Comparison of ENCODE assay signal across 8 cellular contexts in genomic region chrX:80808160-80808735, GRCh38. TPM values are rescaled to one million over a fixed set of nuclear protein-coding genes. Genes with fewer than 3 reads are reported as not detected.
DNase-seq lines count a peak whose midpoint lies in the region; ATAC-seq and TF ChIP-seq lines count a peak whose summit lies in the region.

No MANE protein-coding gene starts in this region.

- no peaks in the 10 kb centered on the region for H3K36me3 ChIP-seq in CD4-positive, CD25-positive, alpha-beta regulatory T cell (ENCODE audit: control insufficient read depth, insufficient read depth, low read length)
- H3K36me3 ChIP-seq in endodermal cell (ENCODE audit: control insufficient read depth, insufficient read depth, low read length), result no peaks in the 10 kb centered on the region

- H3K27me3 ChIP-seq in CD4-positive, CD25-positive, alpha-beta regulatory T cell (ENCODE audit: control insufficient read depth, insufficient read depth, low read length), result no peaks in the 10 kb centered on the region
- no peaks in the 10 kb centered on the region for H3K27me3 ChIP-seq in endodermal cell (ENCODE audit: control insufficient read depth, insufficient read depth, low read length, poor library complexity, severe bottlenecking)

- peaks cover 13% of the 10 kb centered on the region for H3K4me1 ChIP-seq in CD4-positive, CD25-positive, alpha-beta regulatory T cell (ENCODE audit: control insufficient read depth, insufficient read depth, low read length, poor library complexity, severe bottlenecking)
- no peaks in the 10 kb centered on the region for H3K4me1 ChIP-seq in endodermal cell (ENCODE audit: control insufficient read depth, insufficient read depth, low read length)

- H3K4me3 ChIP-seq in CD4-positive, CD25-positive, alpha-beta regulatory T cell (ENCODE audit: low read depth, low read length), result peak overlapping the region; percentile 96
- peak overlapping the region; percentile 87 for H3K4me3 ChIP-seq in endodermal cell (ENCODE audit: low read length)

- H3K9me3 ChIP-seq in CD4-positive, CD25-positive, alpha-beta regulatory T cell (ENCODE audit: control insufficient read depth in 2 of 2, low read length in 2 of 2), result no peaks in the 10 kb centered on the region
- no peaks in the 10 kb centered on the region for H3K9me3 ChIP-seq in endodermal cell (ENCODE audit: control insufficient read depth, low read length)

- peaks cover 6% of the 10 kb centered on the region for H3K27me3 Mint-ChIP-seq in CD4-positive, CD25-positive, alpha-beta regulatory T cell
- H3K27me3 Mint-ChIP-seq in endodermal cell (ENCODE audit: insufficient read depth), result no peaks in the 10 kb centered on the region
- no peaks in the 10 kb centered on the region for H3K27me3 Mint-ChIP-seq in mesothelial cell of epicardium (ENCODE audit: low read depth)

- 0% methylated on average over 2 to 13 of the region's 24 CpGs for WGBS in endodermal cell (ENCODE audit: insufficient coverage in 1 of 2, insufficient read length in 1 of 2), 2 experiments

- H3K27ac ChIP-seq in CD4-positive, CD25-positive, alpha-beta regulatory T cell (ENCODE audit: insufficient read depth, low read length, poor library complexity, severe bottlenecking), result peak overlapping the region; percentile 92
- H3K27ac ChIP-seq in endodermal cell (ENCODE audit: low read depth, low read length), result no peak overlapping the region

- peaks cover 0 to 4% (median 0%) of the 10 kb centered on the region in 7 donors for H3K9me3 Mint-ChIP-seq in CD4-positive, CD25-positive, alpha-beta regulatory T cell
- H3K9me3 Mint-ChIP-seq in endodermal cell, result peaks cover 38% of the 10 kb centered on the region
- peaks cover 8% of the 10 kb centered on the region for H3K9me3 Mint-ChIP-seq in mesothelial cell of epicardium

- H3K27ac Mint-ChIP-seq in CD4-positive, CD25-positive, alpha-beta regulatory T cell, result peak overlapping the region; percentile 77 to 96 (median 94)
- peak overlapping the region; percentile 89 for H3K27ac Mint-ChIP-seq in endodermal cell
- peak overlapping the region; percentile 93 for H3K27ac Mint-ChIP-seq in mesothelial cell of epicardium

- peaks cover 8 to 52% (median 21%) of the 10 kb centered on the region in 4 donors for H3K4me1 Mint-ChIP-seq in CD4-positive, CD25-positive, alpha-beta regulatory T cell
- no peaks in the 10 kb centered on the region for H3K4me1 Mint-ChIP-seq in endodermal cell
- H3K4me1 Mint-ChIP-seq in mesothelial cell of epicardium, result peaks cover 6% of the 10 kb centered on the region

- H3K9ac ChIP-seq in endodermal cell (ENCODE audit: extremely low read depth, low read length, poor library complexity, severe bottlenecking), result peak overlapping the region; percentile 20

- ATAC-seq in CD4-positive, CD25-positive, alpha-beta regulatory T cell (ENCODE audit: low read depth in 2 of 2), result peak; percentile 65 to 68
- ATAC-seq in GM19455 (IDR thresholded peaks at IDR 0.05; ENCODE audit: unreplicated experiment), result peak; percentile 57
- peak; percentile 41 for ATAC-seq in HG03558 (IDR thresholded peaks at IDR 0.05; ENCODE audit: extremely low read depth, unreplicated experiment)

- H3K4me3 Mint-ChIP-seq in CD4-positive, CD25-positive, alpha-beta regulatory T cell, result peak overlapping the region; percentile 76 to 96 (median 93)
- H3K4me3 Mint-ChIP-seq in endodermal cell (peak overlapping the region; percentile 85), mesothelial cell of epicardium (peak overlapping the region; percentile 83)

- TF ChIP-seq CTCF in endodermal cell (conservative IDR thresholded peaks at IDR 0.05) (no peak), mesothelial cell of epicardium (IDR thresholded peaks at IDR 0.05; ENCODE audit: unreplicated experiment) (no peak)

- peak; percentile 69 to 83 (median 81) for DNase-seq in CD4-positive, CD25-positive, alpha-beta regulatory T cell
- DNase-seq in NOMO-1 treated with DMSO at 0.1 percent for 48 hours (lab: John Stamatoyannopoulos, UW; ENCODE audit: unreplicated experiment) (peak; percentile 65), endodermal cell (peak; percentile 77), mesothelial cell of epicardium (ENCODE audit: low spot score in 2 of 2, unreplicated experiment in 2 of 2) (peak in 1 of 2 experiments; percentile 53)
- DNase-seq in activated CD8-positive, alpha-beta memory T cell treated with anti-CD3 and anti-CD28 coated beads, Interleukin-2, amount 50 U/mL, for 4 hours, result peak; percentile 65
- peak; percentile 40 for DNase-seq in stimulated activated CD8-positive, alpha-beta memory T cell treated with anti-CD3 and anti-CD28 coated beads, Interleukin-4, amount 100 ng/mL, for 24 hours (ENCODE audit: low read depth)

- H3K36me3 Mint-ChIP-seq in CD4-positive, CD25-positive, alpha-beta regulatory T cell, result no peaks in the 10 kb centered on the region
- H3K36me3 Mint-ChIP-seq in endodermal cell (ENCODE audit: low read depth) (peaks cover 4% of the 10 kb centered on the region), mesothelial cell of epicardium (peaks cover 5% of the 10 kb centered on the region)

RNA-seq across cellular contexts. Expression of gene BRWD3, which starts 1.4 kb away (rescaled TPM):
- 49.0 TPM for total RNA-seq in CD4-positive, CD25-positive, alpha-beta regulatory T cell
- polyA plus RNA-seq in CD4-positive, CD25-positive, alpha-beta regulatory T cell, result 1 to 10 TPM; 1.7 to 3.9 (median 2.3) TPM
- total RNA-seq in endodermal cell, result 10 to 100 TPM; 49.3 to 51.5 TPM
- 15.1 TPM for polyA plus RNA-seq in endodermal cell (2013, experiment 1 of 2)
- polyA plus RNA-seq in endodermal cell (2013, experiment 2 of 2), result 13.9 TPM
- total RNA-seq in mesothelial cell of epicardium, result 40.4 to 43.8 TPM (median 41.8 TPM) in 3 replicates
